In genomic region chr5:149959406-149960236, GRCh38 we compare ENCODE assay signal across 8 cellular contexts. TPM values are rescaled to one million over a fixed set of nuclear protein-coding genes. Genes with fewer than 3 reads are reported as not detected.
DNase-seq lines count a peak whose midpoint lies in the region; ATAC-seq and TF ChIP-seq lines count a peak whose summit lies in the region.

No MANE protein-coding gene starts in this region.

- DNase-seq in NCI-H1417 (lab: John Stamatoyannopoulos, UW) (peak; percentile 8 to 70 (median 32)), NCI-H1417 treated with DMSO at 0.1 percent for 48 hours (lab: John Stamatoyannopoulos, UW) (no peak), MM.1S (peak; percentile 69), dermis blood vessel endothelial cell (peak; percentile 84), mesenchymal stem cell (peak; percentile 93)
- DNase-seq in activated CD4-positive, alpha-beta T cell treated with anti-CD3 and anti-CD28 coated beads for 1 hour, result peak; percentile 27
- peak; percentile 2 to 42 for DNase-seq in stimulated activated CD8-positive, alpha-beta memory T cell treated with anti-CD3 and anti-CD28 coated beads, Interleukin-15, amount 100 ng/mL, for 4 hours (ENCODE audit: low read depth in 2 of 2)

- peak overlapping the region; percentile 93 for H4K8ac ChIP-seq in mesenchymal stem cell (ENCODE audit: low read length)

- peak overlapping the region; percentile 95 for H2AFZ ChIP-seq in MM.1S (ENCODE audit: low read length)
- peak overlapping the region; percentile 69 for H2AFZ ChIP-seq in mesenchymal stem cell (ENCODE audit: low read depth, low read length)

- no peak overlapping the region for H2BK120ac ChIP-seq in mesenchymal stem cell (ENCODE audit: low read depth, low read length)

- peak overlapping the region; percentile 75 for H2BK5ac ChIP-seq in mesenchymal stem cell (ENCODE audit: low read depth, low read length, poor library complexity, severe bottlenecking)

- H2BK12ac ChIP-seq in mesenchymal stem cell (ENCODE audit: low read length in 2 of 2), result peak overlapping the region in 1 of 2 experiments; percentile 91

- H2AK5ac ChIP-seq in mesenchymal stem cell (ENCODE audit: low read length, severe bottlenecking), result peak overlapping the region; percentile 25

- peaks cover 19% of the 10 kb centered on the region for H3F3A ChIP-seq in MM.1S (ENCODE audit: insufficient read depth, low read length)

- H3K27ac ChIP-seq in MM.1S (ENCODE audit: low read length) (peak overlapping the region; percentile 83), mesenchymal stem cell (ENCODE audit: low read length, poor library complexity, severe bottlenecking) (peak overlapping the region; percentile 97)

- no peaks in the 10 kb centered on the region for H3K79me2 ChIP-seq in MM.1S (ENCODE audit: low read length)

- no peak for ATAC-seq in GM21825 (IDR thresholded peaks at IDR 0.05; ENCODE audit: unreplicated experiment)

- H3K9ac ChIP-seq in MM.1S (ENCODE audit: low read length) (peak overlapping the region; percentile 80), mesenchymal stem cell (ENCODE audit: low read length) (peak overlapping the region; percentile 94)

- peak overlapping the region; percentile 81 for H3K4me3 ChIP-seq in MM.1S (ENCODE audit: low read length)
- H3K4me3 ChIP-seq in mesenchymal stem cell (ENCODE audit: insufficient read depth in 1 of 2, low read depth in 1 of 2, low read length in 2 of 2), result peak overlapping the region in 1 of 2 experiments; percentile 89

- H3K4me2 ChIP-seq in MM.1S (ENCODE audit: low read depth, low read length) (peak overlapping the region; percentile 97), mesenchymal stem cell (ENCODE audit: low read length, poor library complexity, severe bottlenecking) (peak overlapping the region; percentile 84)

- H3K14ac ChIP-seq in mesenchymal stem cell (ENCODE audit: low read length in 2 of 2), result no peak overlapping the region

- H3K27me3 ChIP-seq in MM.1S (replicated peaks; ENCODE audit: insufficient read depth, low read length), result no peaks in the 10 kb centered on the region
- peaks cover 0 to 4% of the 10 kb centered on the region in 2 experiments for H3K27me3 ChIP-seq in mesenchymal stem cell (ENCODE audit: control insufficient read depth in 1 of 2, insufficient read depth in 1 of 2, low read length in 2 of 2)

- peak overlapping the region; percentile 43 for H4K91ac ChIP-seq in mesenchymal stem cell (ENCODE audit: low read length)

- peak overlapping the region; percentile 39 to 93 for H3K4ac ChIP-seq in mesenchymal stem cell (ENCODE audit: low read depth in 1 of 2, low read length in 2 of 2)

- TF ChIP-seq CTCF in MM.1S (IDR thresholded peaks at IDR 0.05; ENCODE audit: low read length), result peak; percentile 80

- no peak overlapping the region for H3K23ac ChIP-seq in mesenchymal stem cell (ENCODE audit: low read length in 2 of 2)

- peak overlapping the region; percentile 44 for H2BK15ac ChIP-seq in mesenchymal stem cell (ENCODE audit: low read depth, poor library complexity, severe bottlenecking)

- H3K18ac ChIP-seq in mesenchymal stem cell (ENCODE audit: low read depth in 1 of 2, low read length in 2 of 2), result peak overlapping the region; percentile 77 to 93

- 27% methylated on average over 10 of the region's 14 CpGs for WGBS in mesenchymal stem cell

- H3K9me3 ChIP-seq in MM.1S (replicated peaks; ENCODE audit: insufficient read depth, low read length) (no peaks in the 10 kb centered on the region), mesenchymal stem cell (ENCODE audit: control insufficient read depth, low read length) (no peaks in the 10 kb centered on the region)

- peaks cover 16% of the 10 kb centered on the region for H3K79me1 ChIP-seq in mesenchymal stem cell (replicated peaks; ENCODE audit: low read length, poor library complexity, severe bottlenecking)

- no peaks in the 10 kb centered on the region for H4K20me1 ChIP-seq in MM.1S (ENCODE audit: insufficient read depth, low read length)

- H3K4me1 ChIP-seq in MM.1S (ENCODE audit: low read length) (peaks cover 15% of the 10 kb centered on the region), mesenchymal stem cell (ENCODE audit: control insufficient read depth, insufficient read depth, low read depth, low read length) (peaks cover 19% of the 10 kb centered on the region)

- H3K36me3 ChIP-seq in MM.1S (replicated peaks; ENCODE audit: insufficient read depth, low read length) (no peaks in the 10 kb centered on the region), mesenchymal stem cell (ENCODE audit: control insufficient read depth in 1 of 2, insufficient read depth in 2 of 2, low read depth in 1 of 2, low read length in 2 of 2) (no peaks in the 10 kb centered on the region)

- no peaks in the 10 kb centered on the region for H3K9me2 ChIP-seq in MM.1S (replicated peaks; ENCODE audit: insufficient read depth, low read length)

RNA-seq across cellular contexts. Expression of gene SLC26A2, which starts 0.9 kb away (rescaled TPM):
- total RNA-seq in dermis blood vessel endothelial cell, result 22.0 and 25.3 TPM in 2 replicates
- polyA plus RNA-seq in mesenchymal stem cell (2013, experiment 1 of 2), result 11.6 TPM
- polyA plus RNA-seq in mesenchymal stem cell (2013, experiment 2 of 2), result 11.9 TPM

RNA-seq across cellular contexts. Expression of gene PDE6A, which starts 15.0 kb away (rescaled TPM):
- total RNA-seq in dermis blood vessel endothelial cell, result 0.05 TPM in 1 of 2 replicates, not detected in the other
- 0.01 TPM for polyA plus RNA-seq in mesenchymal stem cell (2013, experiment 1 of 2)
- polyA plus RNA-seq in mesenchymal stem cell (2013, experiment 2 of 2), result 0.03 TPM

RNA-seq across cellular contexts. Expression of gene TIGD6, which starts 40.8 kb away (rescaled TPM):
- 5.3 and 6.0 TPM in 2 replicates for total RNA-seq in dermis blood vessel endothelial cell
- polyA plus RNA-seq in mesenchymal stem cell (2013, experiment 1 of 2), result 6.8 TPM
- 7.4 TPM for polyA plus RNA-seq in mesenchymal stem cell (2013, experiment 2 of 2)

RNA-seq across cellular contexts. Expression of gene HMGXB3, which starts 40.9 kb away (rescaled TPM):
- 33.2 and 45.9 TPM in 2 replicates for total RNA-seq in dermis blood vessel endothelial cell
- polyA plus RNA-seq in mesenchymal stem cell (2013, experiment 1 of 2), result 21.5 TPM
- 20.1 TPM for polyA plus RNA-seq in mesenchymal stem cell (2013, experiment 2 of 2)
